ENCODE assay signal across 9 cellular contexts in the genomic region with DNA sequence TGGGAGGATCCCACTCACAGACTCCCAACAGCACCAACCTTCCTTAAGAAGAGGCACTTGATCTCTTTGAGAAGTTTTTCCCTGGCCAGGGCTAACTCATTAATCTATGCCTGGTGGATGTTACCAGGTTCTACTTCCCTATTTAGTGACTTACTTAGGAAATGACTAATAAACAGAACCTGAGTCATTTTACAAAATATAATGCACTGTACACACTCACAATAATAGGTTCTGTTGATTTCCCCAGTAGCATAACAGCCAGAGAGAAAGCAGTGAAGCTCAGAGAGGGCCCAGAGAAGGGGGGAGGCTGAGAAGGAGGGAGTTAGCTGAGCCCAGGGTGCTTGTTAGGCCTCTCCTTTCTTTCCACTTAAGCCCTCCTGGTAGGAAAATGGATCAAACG. TPM values are rescaled to one million over a fixed set of nuclear protein-coding genes. Genes with fewer than 3 reads are reported as not detected.
DNase-seq lines count a peak whose midpoint lies in the region; ATAC-seq and TF ChIP-seq lines count a peak whose summit lies in the region.
"Had no signal": no experiment of that assay in that cellular context is flagged by ENCODE, and none has a peak within 500 bp of the region (broad histone marks: within the 10 kb centered on the region; RNA-seq: fewer than 3 reads in every experiment).

No MANE protein-coding gene starts in this region.

- H3K79me2 ChIP-seq in smooth muscle cell (ENCODE audit: low read depth) = no peaks in the 10 kb centered on the region

- H3K27ac ChIP-seq in lung (ENCODE audit: low read depth in 1 of 2, low read length in 1 of 2) (no peak overlapping the region), smooth muscle cell (ENCODE audit: low read depth) (no peak overlapping the region)
- H3K27ac ChIP-seq: gastrocnemius medialis had no signal

- no peak overlapping the region for H2AFZ ChIP-seq in smooth muscle cell (ENCODE audit: low read depth)

- H3K4me3 ChIP-seq in lung = no peak overlapping the region
- no peak overlapping the region for H3K4me3 ChIP-seq in smooth muscle cell
- H3K4me3 ChIP-seq: gastrocnemius medialis had no signal

- H3K9me3 ChIP-seq in lung (ENCODE audit: control insufficient read depth in 2 of 2, insufficient read depth in 1 of 2, low read length in 1 of 2) (no peaks in the 10 kb centered on the region), smooth muscle cell (replicated peaks; ENCODE audit: low read depth) (no peaks in the 10 kb centered on the region)
- H3K9me3 ChIP-seq: gastrocnemius medialis had no signal

- no peaks in the 10 kb centered on the region for H3F3A ChIP-seq in smooth muscle cell (ENCODE audit: low read depth)

- ATAC-seq in HG02759 (IDR thresholded peaks at IDR 0.05; ENCODE audit: unreplicated experiment) = peak; percentile 98
- peak; percentile 70 for ATAC-seq in lung (ENCODE audit: insufficient read depth, low FRiP score)

- no peak overlapping the region for H3K4me2 ChIP-seq in smooth muscle cell

- no peaks in the 10 kb centered on the region for H3K27me3 ChIP-seq in lung (ENCODE audit: control insufficient read depth, insufficient read depth)
- no peaks in the 10 kb centered on the region for H3K27me3 ChIP-seq in smooth muscle cell (ENCODE audit: low read depth)
- H3K27me3 ChIP-seq: gastrocnemius medialis had no signal

- no peaks in the 10 kb centered on the region for H4K20me1 ChIP-seq in smooth muscle cell (ENCODE audit: low read depth)

- TF ChIP-seq CTCF in lung (IDR thresholded peaks at IDR 0.05; ENCODE audit: control extremely low read depth, extremely low read depth) = no peak
- no peak for TF ChIP-seq CTCF in smooth muscle cell (IDR thresholded peaks at IDR 0.05; ENCODE audit: borderline replicate concordance, insufficient read depth, poor library complexity, severe bottlenecking)

- DNase-seq in NCI-H2107 treated with DMSO at 0.1 percent for 48 hours (lab: John Stamatoyannopoulos, UW; ENCODE audit: unreplicated experiment) = peak; percentile 92
- no peak for DNase-seq in NCI-H2107 (lab: John Stamatoyannopoulos, UW)
- peak; percentile 24 for DNase-seq in NCI-H2196 treated with DMSO at 0.1 percent for 48 hours (lab: John Stamatoyannopoulos, UW; ENCODE audit: unreplicated experiment)
- no peak for DNase-seq in lung (ENCODE audit: low spot score)
- DNase-seq in smooth muscle cell (lab: John Stamatoyannopoulos, UW; ENCODE audit: unreplicated experiment) = no peak
- no peak for DNase-seq in 8988T
- DNase-seq in central memory CD4-positive, alpha-beta T cell = no peak
- DNase-seq: gastrocnemius medialis had no signal

- no peak overlapping the region for H3K9ac ChIP-seq in smooth muscle cell (ENCODE audit: low read depth)

- WGBS in lung, 2 donors = 32 to 43% methylated on average over 1 of the region's 1 CpG
- 69% methylated on average over 1 of the region's 1 CpG for WGBS in smooth muscle cell (ENCODE audit: low lambda C conversion rate)

- H3K36me3 ChIP-seq in lung (ENCODE audit: control insufficient read depth in 2 of 2, insufficient read depth in 2 of 2, low read length in 2 of 2) (no peaks in the 10 kb centered on the region), smooth muscle cell (ENCODE audit: low read depth) (no peaks in the 10 kb centered on the region)
- H3K36me3 ChIP-seq: gastrocnemius medialis had no signal

- H3K4me1 ChIP-seq in lung (ENCODE audit: control insufficient read depth in 2 of 2, insufficient read depth in 2 of 2, low read length in 2 of 2) (peaks cover 0 to 14% of the 10 kb centered on the region in 2 donors), smooth muscle cell (ENCODE audit: low read depth) (peaks cover 5% of the 10 kb centered on the region)

RNA-seq across cellular contexts. Expression of gene FRMD3, which starts 27.1 kb away (rescaled TPM):
- total RNA-seq in lung (1 to 10 TPM; 1.5 to 3.2 TPM), smooth muscle cell (0.27 and 0.72 TPM in 2 replicates)
- polyA plus RNA-seq in lung (1 to 10 TPM in 1 of 2 donors, under 1 TPM in 1; 0.75 to 1.6 TPM), smooth muscle cell (0.79 and 2.8 TPM in 2 replicates)

Comparison
In these comparisons a context has a peak if more than half of its experiments do, and no peak if none do; other contexts are left out.
1. DNase-seq: peak in NCI-H2107 treated with DMSO at 0.1 percent for 48 hours (single experiment) and NCI-H2196 treated with DMSO at 0.1 percent for 48 hours (single experiment); none in NCI-H2107 (single experiment), lung (single experiment), smooth muscle cell (single experiment), 8988T (single experiment) and central memory CD4-positive, alpha-beta T cell (single experiment).